16 cellular contexts compared by ENCODE assay signal in genomic region chr19:33350538-33351309, GRCh38. TPM values are rescaled to one million over a fixed set of nuclear protein-coding genes. Genes with fewer than 3 reads are reported as not detected.
DNase-seq lines count a peak whose midpoint lies in the region; ATAC-seq, FAIRE-seq and TF ChIP-seq lines count a peak whose summit lies in the region.
"Had no signal": no experiment of that assay in that cellular context is flagged by ENCODE, and none has a peak within 500 bp of the region (broad histone marks: within the 10 kb centered on the region; RNA-seq: fewer than 3 reads in every experiment).

No MANE protein-coding gene starts in this region.

- H3K27ac ChIP-seq in caudate nucleus (ENCODE audit: low read depth, low read length) (peak overlapping the region; percentile 36), osteoblast (ENCODE audit: low read depth, low read length) (no peak overlapping the region), testis (no peak overlapping the region)
- no peak overlapping the region for H3K27ac ChIP-seq in effector memory CD4-positive, alpha-beta T cell (ENCODE audit: insufficient read depth, low read length, poor library complexity, severe bottlenecking)
- H3K27ac ChIP-seq: heart left ventricle had no signal

- H2AFZ ChIP-seq in osteoblast (ENCODE audit: low read length): no peak overlapping the region

- no peak overlapping the region for H3K4me3 ChIP-seq in osteoblast (ENCODE audit: insufficient read depth, low read length)
- no peak overlapping the region for H3K4me3 ChIP-seq in testis
- H3K4me3 ChIP-seq in effector memory CD4-positive, alpha-beta T cell (ENCODE audit: insufficient read depth, low read depth, low read length, poor library complexity, severe bottlenecking): no peak overlapping the region
- H3K4me3 ChIP-seq: heart left ventricle, skin epidermis had no signal

- FAIRE-seq in HTR-8/SVneo (lab: Jason Lieb, UNC): peak; percentile 69

- intact Hi-C loops in testis (cut with DNase I; ENCODE audit: low total_unique reads): no loop called here

- no peaks in the 10 kb centered on the region for H3K79me2 ChIP-seq in osteoblast (ENCODE audit: insufficient read depth, low read length)

- WGBS in testis, 2 donors: 66 to 77% methylated on average over 12 of the region's 12 CpGs

- H3K4me1 ChIP-seq in osteoblast (ENCODE audit: insufficient read depth, low read length) (peaks cover 7% of the 10 kb centered on the region), testis (peaks cover 8% of the 10 kb centered on the region)
- H3K4me1 ChIP-seq in effector memory CD4-positive, alpha-beta T cell (ENCODE audit: control insufficient read depth, insufficient read depth, low read length, poor library complexity, severe bottlenecking): no peaks in the 10 kb centered on the region

- no peaks in the 10 kb centered on the region for H3K9me3 ChIP-seq in osteoblast (ENCODE audit: low read depth, low read length)
- no peaks in the 10 kb centered on the region for H3K9me3 ChIP-seq in testis
- H3K9me3 ChIP-seq in effector memory CD4-positive, alpha-beta T cell (ENCODE audit: control insufficient read depth, low read length): no peaks in the 10 kb centered on the region

- TF ChIP-seq CTCF in osteoblast (IDR thresholded peaks at IDR 0.05; ENCODE audit: extremely low read depth, low read depth, low read length) (no peak), testis (IDR thresholded peaks at IDR 0.05) (no peak)

- H3K36me3 ChIP-seq in osteoblast (ENCODE audit: insufficient read depth, low read length) (no peaks in the 10 kb centered on the region), testis (ENCODE audit: low read depth, missing control alignments) (no peaks in the 10 kb centered on the region)
- H3K36me3 ChIP-seq in effector memory CD4-positive, alpha-beta T cell (ENCODE audit: control insufficient read depth, insufficient read depth, low read length): no peaks in the 10 kb centered on the region
- H3K36me3 ChIP-seq: heart left ventricle had no signal

- TF ChIP-seq POLR2A in testis (IDR thresholded peaks at IDR 0.05): no peak

- H3K27me3 ChIP-seq in osteoblast (ENCODE audit: insufficient read depth, low read length) (peaks cover 23% of the 10 kb centered on the region), testis (no peaks in the 10 kb centered on the region)
- no peaks in the 10 kb centered on the region for H3K27me3 ChIP-seq in effector memory CD4-positive, alpha-beta T cell (replicated peaks; ENCODE audit: control insufficient read depth, insufficient read depth, low read length, poor library complexity, severe bottlenecking)

- peak; percentile 68 for DNase-seq in COLO829 (ENCODE audit: low spot score)
- DNase-seq in HTR-8/SVneo (ENCODE audit: insufficient read length, low spot score): peak; percentile 67
- DNase-seq in caudate nucleus (lab: John Stamatoyannopoulos, UW): no peak
- DNase-seq in osteoblast (ENCODE audit: insufficient read length, low spot score, missing footprints): peak; percentile 88
- DNase-seq in NCI-H748 (lab: John Stamatoyannopoulos, UW; ENCODE audit: unreplicated experiment): no peak
- DNase-seq in testis: no peak
- no peak for DNase-seq in effector memory CD4-positive, alpha-beta T cell
- DNase-seq: activated B cell treated with CpG ODN at 0.5 μM for 24 hours; activated T-cell treated with anti-CD3 and anti-CD28 coated beads, Interleukin-2, amount 50 U/mL, for 24 hours; C1 segment of cervical spinal cord; heart left ventricle; NCI-H2107; nephron progenitor cell; stimulated activated naive CD8-positive, alpha-beta T cell treated with anti-CD3 and anti-CD28 coated beads, Interleukin-15, Interleukin-2, amounts not matched to agents 100 U/mL and 50 U/mL, for 24 hours had no signal

- ATAC-seq in GM18861 (IDR thresholded peaks at IDR 0.05; ENCODE audit: unreplicated experiment): no peak
- ATAC-seq: stimulated activated naive CD8-positive, alpha-beta T cell treated with anti-CD3 and anti-CD28 coated beads, Interleukin-15, Interleukin-2, amounts not matched to agents 100 U/mL and 50 U/mL, for 24 hours had no signal

- peak overlapping the region; percentile 23 for H3K4me2 ChIP-seq in osteoblast (ENCODE audit: insufficient read depth, low read length)

- H4K20me1 ChIP-seq in osteoblast (ENCODE audit: insufficient read depth, low read length): no peaks in the 10 kb centered on the region

RNA-seq across cellular contexts. Expression of gene CEBPG, which starts 22.8 kb away (rescaled TPM):
- total RNA-seq in osteoblast: 31.5 and 35.5 TPM in 2 replicates
- total RNA-seq in testis: 10 to 100 TPM; 20.8 to 20.9 TPM
- 24.3 TPM for polyA plus RNA-seq in testis (ENCODE audit: insufficient read depth, low read depth, low replicate concordance)

RNA-seq across cellular contexts. Expression of gene CEBPA, which starts 48.4 kb away (rescaled TPM):
- total RNA-seq in osteoblast (3.6 and 5.0 TPM in 2 replicates), testis (1 to 10 TPM; 3.5 to 5.0 TPM)
- 4.7 TPM for polyA plus RNA-seq in testis (ENCODE audit: insufficient read depth, low read depth, low replicate concordance)

Comparison
In these comparisons a context has a peak if more than half of its experiments do, and no peak if none do; other contexts are left out.
1. DNase-seq: peak in COLO829 (single experiment), HTR-8/SVneo (single experiment) and osteoblast (single experiment); none in caudate nucleus (0 of 61), NCI-H748 (single experiment), testis (single experiment) and effector memory CD4-positive, alpha-beta T cell (0 of 3).